In genomic region chr1:9561429-9561828, GRCh38 we compare ENCODE assay signal across 1 cellular context.
TF ChIP-seq lines count a peak whose summit lies in the region.

No MANE protein-coding gene starts in this region.

TF ChIP-seq in HEK293, 187 proteins besides CTCF, POLR2A, EP300 and RAD21 (continued from another document):
- TF ChIP-seq ZNF155 (tag by site-specific recombination; IDR thresholded peaks at IDR 0.05) = no peak
- no peak for TF ChIP-seq ZNF341 (tag by site-specific recombination; IDR thresholded peaks at IDR 0.05; ENCODE audit: low read depth)
- TF ChIP-seq ZNF777 (tag by site-specific recombination; IDR thresholded peaks at IDR 0.05; ENCODE audit: borderline replicate concordance) = no peak
- no peak for TF ChIP-seq ATF2 (tag by site-specific recombination; IDR thresholded peaks at IDR 0.05; ENCODE audit: low read depth)
- no peak for TF ChIP-seq ZNF555 (tag by site-specific recombination; conservative IDR thresholded peaks at IDR 0.05)
- TF ChIP-seq ZNF518A (tag by site-specific recombination; conservative IDR thresholded peaks at IDR 0.05; ENCODE audit: low read depth) = no peak; the same call in 1 of the 2 replicates
